2 cellular contexts compared by ENCODE assay signal in the genomic region with DNA sequence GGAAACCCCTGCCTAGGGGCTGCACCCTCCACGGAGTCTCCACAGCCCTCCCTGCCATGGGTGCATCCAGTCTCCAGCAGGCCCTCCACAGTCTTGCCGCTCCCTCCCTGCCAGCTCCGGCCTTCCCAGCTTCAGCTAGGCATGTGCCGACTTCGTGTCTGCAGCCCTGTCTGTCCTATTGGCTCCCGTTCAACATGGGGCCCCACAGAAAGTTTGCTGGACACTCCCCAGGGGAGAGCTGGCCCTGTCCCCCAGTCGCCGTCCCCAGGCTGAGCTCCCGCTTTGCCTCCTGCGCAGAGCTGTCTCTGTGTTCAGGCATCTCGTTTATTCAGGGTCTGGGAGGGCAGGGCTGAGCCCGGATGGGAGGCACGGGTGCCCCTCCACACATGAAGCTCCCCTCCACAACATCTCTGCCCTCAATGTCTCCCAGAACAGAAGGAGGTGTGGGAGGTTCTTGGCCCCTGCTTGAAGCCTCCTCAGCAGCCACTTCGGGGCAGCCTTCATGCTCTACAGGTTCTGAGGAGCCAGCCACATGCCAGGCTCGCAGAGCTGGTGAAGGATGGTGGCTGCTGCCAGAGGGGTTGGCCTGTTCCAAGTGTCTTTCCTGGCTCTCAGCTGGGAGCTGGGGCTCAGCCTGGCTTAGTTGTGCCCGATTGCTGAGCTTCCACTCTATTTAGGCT.
TF ChIP-seq lines count a peak whose summit lies in the region.

No MANE protein-coding gene starts in this region.

TF ChIP-seq in IMR-90, 13 proteins besides CTCF, POLR2A, EP300 and RAD21:
- TF ChIP-seq, protein P1, sequence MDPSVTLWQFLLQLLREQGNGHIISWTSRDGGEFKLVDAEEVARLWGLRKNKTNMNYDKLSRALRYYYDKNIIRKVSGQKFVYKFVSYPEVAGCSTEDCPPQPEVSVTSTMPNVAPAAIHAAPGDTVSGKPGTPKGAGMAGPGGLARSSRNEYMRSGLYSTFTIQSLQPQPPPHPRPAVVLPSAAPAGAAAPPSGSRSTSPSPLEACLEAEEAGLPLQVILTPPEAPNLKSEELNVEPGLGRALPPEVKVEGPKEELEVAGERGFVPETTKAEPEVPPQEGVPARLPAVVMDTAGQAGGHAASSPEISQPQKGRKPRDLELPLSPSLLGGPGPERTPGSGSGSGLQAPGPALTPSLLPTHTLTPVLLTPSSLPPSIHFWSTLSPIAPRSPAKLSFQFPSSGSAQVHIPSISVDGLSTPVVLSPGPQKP (IDR thresholded peaks at IDR 0.05; ENCODE audit: borderline replicate concordance, low read depth, low read length) = no peak
- no peak for TF ChIP-seq MXI1 (IDR thresholded peaks at IDR 0.05; ENCODE audit: borderline replicate concordance, low read depth, low read length)
- TF ChIP-seq CEBPB (IDR thresholded peaks at IDR 0.05; ENCODE audit: low read depth, low read length) = no peak
- no peak for TF ChIP-seq RCOR1 (IDR thresholded peaks at IDR 0.05; ENCODE audit: insufficient replicate concordance, low read length)
- TF ChIP-seq FOS (IDR thresholded peaks at IDR 0.05; ENCODE audit: low read depth, low read length) = no peak

TF ChIP-seq in H1, 55 proteins besides CTCF, POLR2A, EP300 and RAD21:
- no peak for TF ChIP-seq SAP30 (IDR thresholded peaks at IDR 0.05; ENCODE audit: insufficient read depth, insufficient replicate concordance, low read length)
- TF ChIP-seq TCF12 (IDR thresholded peaks at IDR 0.05; ENCODE audit: low read depth, low read length) = no peak
- TF ChIP-seq RBBP5 (IDR thresholded peaks at IDR 0.05; ENCODE audit: borderline replicate concordance, low read depth, low read length) = no peak
- TF ChIP-seq POU5F1 (IDR thresholded peaks at IDR 0.05; ENCODE audit: low read depth, low read length) = no peak
- TF ChIP-seq SRF (IDR thresholded peaks at IDR 0.05; ENCODE audit: low read depth, low read length) = no peak
- TF ChIP-seq RFX5 (IDR thresholded peaks at IDR 0.05; ENCODE audit: borderline replicate concordance, low read depth, low read length) = no peak
- TF ChIP-seq FOSL1 (IDR thresholded peaks at IDR 0.05; ENCODE audit: insufficient read depth, low read depth, low read length) = no peak
- TF ChIP-seq SP1 (IDR thresholded peaks at IDR 0.05; ENCODE audit: low read depth, low read length) = no peak
- TF ChIP-seq CHD1 (IDR thresholded peaks at IDR 0.05; ENCODE audit: low read depth, low read length) = no peak
- TF ChIP-seq NRF1 (IDR thresholded peaks at IDR 0.05; ENCODE audit: low read depth, low read length) = no peak
- TF ChIP-seq, protein P2, sequence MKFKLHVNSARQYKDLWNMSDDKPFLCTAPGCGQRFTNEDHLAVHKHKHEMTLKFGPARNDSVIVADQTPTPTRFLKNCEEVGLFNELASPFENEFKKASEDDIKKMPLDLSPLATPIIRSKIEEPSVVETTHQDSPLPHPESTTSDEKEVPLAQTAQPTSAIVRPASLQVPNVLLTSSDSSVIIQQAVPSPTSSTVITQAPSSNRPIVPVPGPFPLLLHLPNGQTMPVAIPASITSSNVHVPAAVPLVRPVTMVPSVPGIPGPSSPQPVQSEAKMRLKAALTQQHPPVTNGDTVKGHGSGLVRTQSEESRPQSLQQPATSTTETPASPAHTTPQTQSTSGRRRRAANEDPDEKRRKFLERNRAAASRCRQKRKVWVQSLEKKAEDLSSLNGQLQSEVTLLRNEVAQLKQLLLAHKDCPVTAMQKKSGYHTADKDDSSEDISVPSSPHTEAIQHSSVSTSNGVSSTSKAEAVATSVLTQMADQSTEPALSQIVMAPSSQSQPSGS (IDR thresholded peaks at IDR 0.05; ENCODE audit: low read length) = no peak
- TF ChIP-seq GABPA (IDR thresholded peaks at IDR 0.05; ENCODE audit: borderline replicate concordance, insufficient read depth, low read length) = no peak
- no peak for TF ChIP-seq EZH2 (IDR thresholded peaks at IDR 0.05; ENCODE audit: low read depth, low read length, severe bottlenecking)
- TF ChIP-seq KDM1A (IDR thresholded peaks at IDR 0.05; ENCODE audit: borderline replicate concordance, low read length) = no peak
- TF ChIP-seq RNF2 (IDR thresholded peaks at IDR 0.05; ENCODE audit: borderline replicate concordance, low read depth, low read length, missing control alignments, poor library complexity, severe bottlenecking) = no peak
- TF ChIP-seq SIRT6 (IDR thresholded peaks at IDR 0.05; ENCODE audit: low read length) = no peak
- TF ChIP-seq, protein P3, sequence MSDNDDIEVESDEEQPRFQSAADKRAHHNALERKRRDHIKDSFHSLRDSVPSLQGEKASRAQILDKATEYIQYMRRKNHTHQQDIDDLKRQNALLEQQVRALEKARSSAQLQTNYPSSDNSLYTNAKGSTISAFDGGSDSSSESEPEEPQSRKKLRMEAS (IDR thresholded peaks at IDR 0.05) = no peak
